ENCODE assay signal across 10 cellular contexts in genomic region chr12:54100588-54100987, GRCh38. TPM values are rescaled to one million over a fixed set of nuclear protein-coding genes. Genes with fewer than 3 reads are reported as not detected.
DNase-seq lines count a peak whose midpoint lies in the region; ATAC-seq, FAIRE-seq and TF ChIP-seq lines count a peak whose summit lies in the region.
"Not testable (repeated sequence)": the region's sequence is repeated elsewhere in the genome, so short reads cannot be mapped to it uniquely, and the experiment has no call there.
"Had no signal": no experiment of that assay in that cellular context is flagged by ENCODE, and none has a peak within 500 bp of the region (broad histone marks: within the 10 kb centered on the region; RNA-seq: fewer than 3 reads in every experiment).

No MANE protein-coding gene starts in this region.

- H3K27ac ChIP-seq in A549; GM12878 (ENCODE audit: control insufficient read depth, insufficient read depth); K562 (ENCODE audit: extremely low read depth, low read depth, low read length); HepG2 (ENCODE audit: extremely low read length, insufficient read depth, low read length): not testable (repeated sequence)

- H3K27me3 ChIP-seq in GM12878 (replicated peaks in 1 of 2; ENCODE audit: control insufficient read depth in 2 of 2, insufficient read depth in 2 of 2, low read length in 1 of 2); K562 (ENCODE audit: control insufficient read depth in 2 of 2, insufficient read depth in 2 of 2, low read length in 2 of 2); HepG2 (ENCODE audit: control insufficient read depth in 1 of 2, insufficient read depth in 2 of 2, low read length in 2 of 2): not testable (repeated sequence)

- not testable (repeated sequence) for H3K36me3 Mint-ChIP-seq in nephron (ENCODE audit: low read depth)

- not testable (repeated sequence) for H3K9me3 ChIP-seq in A549; GM12878 (replicated peaks; ENCODE audit: control insufficient read depth, insufficient read depth, low read length); K562 (replicated peaks; ENCODE audit: control insufficient read depth, insufficient read depth, low read depth, low read length); HepG2 (ENCODE audit: low read length)

- in situ Hi-C loops in GM12878 (cut with MboI); K562 (cut with MboI); HepG2 (cut with HindIII; ENCODE audit: extremely low pct_ligation_motif_present, low pct_unique_long_range_greater_than_20kb): not testable (repeated sequence)

- not testable (repeated sequence) for TF ChIP-seq CTCF in A549 (IDR thresholded peaks at IDR 0.05); GM12878 (IDR thresholded peaks at IDR 0.05 in 2 of 3, conservative IDR thresholded peaks at IDR 0.05 in 1 of 3; ENCODE audit: control insufficient read depth in 2 of 3, extremely low read depth in 1 of 3, insufficient read depth in 1 of 3, low read depth in 3 of 3, low read length in 3 of 3); K562 (IDR thresholded peaks at IDR 0.05 in 2 of 3, conservative IDR thresholded peaks at IDR 0.05 in 1 of 3; ENCODE audit: insufficient read depth in 2 of 3, low read depth in 1 of 3, low read length in 3 of 3); HepG2 (CRISPR knock-in tag; IDR thresholded peaks at IDR 0.05); nephron (IDR thresholded peaks at IDR 0.05; ENCODE audit: unreplicated experiment in 3 of 3)

- H3K4me3 ChIP-seq in A549; GM12878; K562; HepG2 (replicated peaks in 1 of 3; ENCODE audit: insufficient read depth in 1 of 3, low read depth in 2 of 3, low read length in 3 of 3): not testable (repeated sequence)

- FAIRE-seq in A549 (lab: Jason Lieb, UNC); GM12878 (lab: Jason Lieb, UNC); K562 (lab: Jason Lieb, UNC); HepG2 (lab: Jason Lieb, UNC): not testable (repeated sequence)

- POLR2A ChIA-PET in A549 (lab: Yijun Ruan, JAX); GM12878 (lab: Charles Lee); K562 (lab: Yijun Ruan, JAX); HepG2 (lab: Yijun Ruan, JAX): not testable (repeated sequence)

- peaks cover 11% of the 10 kb centered on the region; the same call in 2 of the 3 replicates for H3K4me1 ChIP-seq in A549
- not testable (repeated sequence) for H3K4me1 ChIP-seq in GM12878 (ENCODE audit: control insufficient read depth, insufficient read depth, low read length); K562 (replicated peaks in 1 of 2; ENCODE audit: control insufficient read depth in 2 of 2, insufficient read depth in 2 of 2, low read length in 2 of 2); HepG2 (ENCODE audit: insufficient read depth, low read length)

- CTCF ChIA-PET in A549 (lab: Yijun Ruan, JAX); GM12878 (lab: Yijun Ruan, JAX); K562 (lab: Yijun Ruan, JAX; ENCODE audit: low intra/inter-chr PET ratio); HepG2 (lab: Yijun Ruan, JAX; ENCODE audit: low intra/inter-chr PET ratio, low total read pairs): not testable (repeated sequence)

- not testable (repeated sequence) for H3K4me3 Mint-ChIP-seq in nephron

- ATAC-seq in A549, GM12878, K562, HepG2: not testable (repeated sequence)

- peak overlapping the region; percentile 33 to 87 (median 78) for H3K27ac Mint-ChIP-seq in nephron

- peaks cover 34% of the 10 kb centered on the region for H3K4me1 Mint-ChIP-seq in nephron

- TF ChIP-seq POLR2A in A549 (IDR thresholded peaks at IDR 0.05; ENCODE audit: low read length); GM12878 (IDR thresholded peaks at IDR 0.05; ENCODE audit: low read depth, low read length); K562 (conservative IDR thresholded peaks at IDR 0.05); HepG2 (IDR thresholded peaks at IDR 0.05; ENCODE audit: insufficient read depth in 1 of 2, low read depth in 2 of 2, low read length in 2 of 2): not testable (repeated sequence)

- not testable (repeated sequence) for H3K9me1 ChIP-seq in K562 (ENCODE audit: control insufficient read depth, insufficient read depth, low read length)

- not testable (repeated sequence) for DNase-seq in A549 (ENCODE audit: low read depth in 1 of 2, low spot score in 1 of 2); GM12878 (ENCODE audit: low read depth, low spot score); K562 (ENCODE audit: extremely low read depth in 1 of 4, low spot score in 3 of 4); HepG2 (ENCODE audit: low spot score)

- RAD21 ChIA-PET in GM12878 (lab: Charles Lee; ENCODE audit: unreplicated experiment): not testable (repeated sequence)

- not testable (repeated sequence) for H2AFZ ChIP-seq in GM12878 (ENCODE audit: control insufficient read depth, low read depth, low read length); K562 (ENCODE audit: low read depth, low read length); HepG2 (ENCODE audit: low read length)

- not testable (repeated sequence) for H3K9me3 Mint-ChIP-seq in nephron

- intact Hi-C loops in GM12878 (cut with micrococcal nuclease; ENCODE audit: unreplicated experiment); K562 (cut with micrococcal nuclease); HepG2 (cut with micrococcal nuclease; ENCODE audit: unreplicated experiment): not testable (repeated sequence)

- not testable (repeated sequence) for BruUV-seq in GM12878 (replicated peaks; lab: Mats Ljungman, UMichigan); K562 (replicated peaks; lab: Mats Ljungman, UMichigan); HepG2 (replicated peaks; lab: Mats Ljungman, UMichigan)

- H3K9ac ChIP-seq in GM12878 (ENCODE audit: control insufficient read depth, insufficient read depth, low read length); K562 (ENCODE audit: insufficient read depth in 1 of 2, low read depth in 2 of 2, low read length in 2 of 2); HepG2 (ENCODE audit: insufficient read depth, low read depth, low read length): not testable (repeated sequence)

- 0 out of 3 replicates have a peak overlapping the region, but pooled peaks have one; percentile 37 for H3K4me2 ChIP-seq in A549
- not testable (repeated sequence) for H3K4me2 ChIP-seq in GM12878 (ENCODE audit: control insufficient read depth, insufficient read depth); K562 (ENCODE audit: insufficient read depth, low read length); HepG2 (ENCODE audit: low read depth, low read length)

- not testable (repeated sequence) for TF ChIP-seq RAD21 in A549 (conservative IDR thresholded peaks at IDR 0.05 in 1 of 2, IDR thresholded peaks at IDR 0.05 in 1 of 2); GM12878 (IDR thresholded peaks at IDR 0.05; ENCODE audit: insufficient read depth, low read depth, low read length); K562 (CRISPR knock-in tag; conservative IDR thresholded peaks at IDR 0.05 in 1 of 2, IDR thresholded peaks at IDR 0.05 in 1 of 2); HepG2 (CRISPR knock-in tag; IDR thresholded peaks at IDR 0.05)

- WGBS in A549 (ENCODE audit: missing lambda C conversion rate): 79% methylated on average over 6 of the region's 6 CpGs
- WGBS in GM12878 (ENCODE audit: insufficient coverage, insufficient replicate concordance, low lambda C conversion rate, missing lambda C conversion rate): 26% methylated on average over 6 of the region's 6 CpGs
- 1% methylated on average over 6 of the region's 6 CpGs for WGBS in K562 (ENCODE audit: insufficient coverage, low coverage, missing lambda C conversion rate)
- 35% methylated on average over 6 of the region's 6 CpGs for WGBS in HepG2 (ENCODE audit: low lambda C conversion rate)

- peaks cover 14% of the 10 kb centered on the region for H3K27me3 Mint-ChIP-seq in nephron (ENCODE audit: low read depth)

- not testable (repeated sequence) for H3K36me3 ChIP-seq in GM12878 (ENCODE audit: control insufficient read depth in 2 of 2, insufficient read depth in 2 of 2, low read length in 1 of 2); K562 (ENCODE audit: control insufficient read depth, insufficient read depth, low read length); HepG2 (replicated peaks in 1 of 2; ENCODE audit: control insufficient read depth in 1 of 2, insufficient read depth in 2 of 2, low read length in 2 of 2)

- TF ChIP-seq EP300 in A549 (IDR thresholded peaks at IDR 0.05); GM12878 (IDR thresholded peaks at IDR 0.05; ENCODE audit: borderline replicate concordance in 1 of 2, control insufficient read depth in 1 of 2, low read depth in 2 of 2, low read length in 2 of 2); K562 (IDR thresholded peaks at IDR 0.05; ENCODE audit: low read length); HepG2 (IDR thresholded peaks at IDR 0.05; ENCODE audit: low read depth in 2 of 2, low read length in 2 of 2); HepG2 (CRISPR knock-in tag; IDR thresholded peaks at IDR 0.05; ENCODE audit: borderline replicate concordance): not testable (repeated sequence)

- SMC1A ChIA-PET in GM12878 (lab: Charles Lee; ENCODE audit: uncharacterized antibody, unreplicated experiment): interaction anchor here (0.7 kb wide), 1 partner anchor 65 kb away, joined by 3 read pairs; no protein-coding TSS in a partner anchor

- not testable (repeated sequence) for H4K20me1 ChIP-seq in GM12878 (ENCODE audit: control insufficient read depth, insufficient read depth); K562 (replicated peaks; ENCODE audit: control insufficient read depth, insufficient read depth, low read length); HepG2 (ENCODE audit: insufficient read depth, low read length)

- not testable (repeated sequence) for H3K79me2 ChIP-seq in GM12878 (ENCODE audit: control insufficient read depth, insufficient read depth, low read length); K562 (ENCODE audit: control insufficient read depth, insufficient read depth, low read length); HepG2 (ENCODE audit: insufficient read depth, low read length)

RNA-seq across cellular contexts. Expression of gene HOXC4, which starts 47.0 kb away (rescaled TPM):
- 1.3 and 1.5 TPM in 2 replicates for polyA plus RNA-seq in A549 (2011; rRNA removed)
- 1.6 and 2.0 TPM in 2 replicates for polyA plus RNA-seq in A549 (2012; cell fraction: cytosol; rRNA removed)
- 1.5 and 1.7 TPM in 2 replicates for polyA plus RNA-seq in A549 (2012; cell fraction: nucleus; rRNA removed)
- polyA plus RNA-seq in A549 (2017; fragmentation: RNase III; extraction: RNeasy Plus Mini Kit Qiagen cat#74134 plus additional on column Dnase treatment): 2.8 to 4.0 TPM (median 3.5 TPM) in 3 replicates
- polyA minus RNA-seq in A549 (2011; rRNA and poly(A)+ RNA removed): 0.19 TPM in 1 of 2 replicates, not detected in the other
- 1.8 and 3.0 TPM in 2 replicates for total RNA-seq in GM12878 (2013; cell fraction: nucleolus; rRNA removed)
- 4.7 and 5.1 TPM in 2 replicates for total RNA-seq in GM12878 (2014; rRNA removed)
- total RNA-seq in GM12878 (2014; rRNA removed; fragmentation: Illumina TruSeq; extraction: Trizol): 3.6 and 3.8 TPM in 2 replicates
- total RNA-seq in GM12878 (2021): 11.1 and 11.4 TPM in 2 replicates
- 2.1 TPM for polyA plus RNA-seq in GM12878 (2011; ENCODE audit: low read depth)
- 4.9 and 5.2 TPM in 2 replicates for polyA plus RNA-seq in GM12878 (2011; rRNA removed)
- 4.6 and 4.7 TPM in 2 replicates for polyA plus RNA-seq in GM12878 (2011; cell fraction: cytosol; rRNA removed)
- polyA plus RNA-seq in GM12878 (2011; cell fraction: nucleus; rRNA removed): 10.1 and 15.5 TPM in 2 replicates
- polyA plus RNA-seq in GM12878 (2012): 7.9 and 11.9 TPM in 2 replicates
- 5.8 and 6.3 TPM in 2 replicates for polyA plus RNA-seq in GM12878 (2014; fragmentation: Illumina TruSeq; extraction: Trizol)
- 1 to 10 TPM; 1.0 to 1.8 TPM for polyA plus RNA-seq in GM12878 (2014; fragmentation: Nextera tagmentation; extraction: Ambion mirVana)
- polyA plus RNA-seq in GM12878 (2014; rRNA removed): 7.7 and 10.3 TPM in 2 replicates
- polyA plus RNA-seq in GM12878 (2016; fragmentation: Nextera tagmentation; extraction: Ambion mirVana): 1 to 10 TPM; 1.1 to 1.5 TPM
- polyA minus RNA-seq in GM12878 (2011; rRNA and poly(A)+ RNA removed): 0.37 and 1.8 TPM in 2 replicates
- 0.94 and 1.0 TPM in 2 replicates for polyA minus RNA-seq in GM12878 (2011; cell fraction: cytosol; rRNA and poly(A)+ RNA removed)
- 1.6 and 2.5 TPM in 2 replicates for polyA minus RNA-seq in GM12878 (2011; cell fraction: nucleus; rRNA and poly(A)+ RNA removed)
- 0.40 and 0.51 TPM in 2 replicates for total RNA-seq in K562 (2011; cell fraction: chromatin; rRNA removed; ENCODE audit: low replicate concordance)
- 0.50 TPM in 1 of 2 replicates, not detected in the other for total RNA-seq in K562 (2011; cell fraction: nucleolus; rRNA removed)
- total RNA-seq in K562 (2011; cell fraction: nucleoplasm; rRNA removed): 0.53 TPM in 1 of 2 replicates, not detected in the other
- 0.41 and 0.50 TPM in 2 replicates for total RNA-seq in K562 (2014; rRNA removed)
- total RNA-seq in K562 (2014; rRNA removed; fragmentation: Illumina TruSeq; extraction: Trizol): 0.25 and 0.41 TPM in 2 replicates
- 0.30 and 0.58 TPM in 2 replicates for total RNA-seq in K562 (2015; rRNA removed; fragmentation: Illumina TruSeq; extraction: Trizol)
- 0.75 and 1.1 TPM in 2 replicates for total RNA-seq in K562 (2021)
- polyA plus RNA-seq in K562 (2011; rRNA removed): 0.38 and 0.73 TPM in 2 replicates
- 0.27 and 0.48 TPM in 2 replicates for polyA plus RNA-seq in K562 (2011; cell fraction: cytosol; rRNA removed)
- 1.7 and 2.0 TPM in 2 replicates for polyA plus RNA-seq in K562 (2011; cell fraction: nucleus; rRNA removed)
- polyA plus RNA-seq in K562 (2012): 0.79 and 1.2 TPM in 2 replicates
- 0.36 and 0.71 TPM in 2 replicates for polyA plus RNA-seq in K562 (2014; fragmentation: Illumina TruSeq; extraction: Trizol)
- under 1 TPM in 1 of 2 experiments, not detected in 1; 0.06 TPM for polyA plus RNA-seq in K562 (2014; fragmentation: Nextera tagmentation; extraction: Ambion mirVana)
- polyA plus RNA-seq in K562 (2014; rRNA removed): 0.70 and 1.5 TPM in 2 replicates
- polyA minus RNA-seq in K562 (2011; rRNA and poly(A)+ RNA removed): not detected in 2 replicates
- not detected in 2 replicates for polyA minus RNA-seq in K562 (2011; cell fraction: cytosol; rRNA and poly(A)+ RNA removed)
- 0.44 TPM in 1 of 2 replicates, not detected in the other for polyA minus RNA-seq in K562 (2011; cell fraction: nucleus; rRNA and poly(A)+ RNA removed)
- not detected in 2 replicates for total RNA-seq in HepG2 (2016; rRNA removed; fragmentation: Illumina TruSeq; extraction: Trizol)
- not detected in 2 replicates for total RNA-seq in HepG2 (2016; cell fraction: cytosol; rRNA removed; fragmentation: Illumina TruSeq; extraction: Trizol; ENCODE audit: low read depth)
- not detected in 2 replicates for total RNA-seq in HepG2 (2016; cell fraction: insoluble cytoplasmic fraction; rRNA removed; fragmentation: Illumina TruSeq; extraction: Trizol)
- total RNA-seq in HepG2 (2016; cell fraction: membrane; rRNA removed; fragmentation: Illumina TruSeq; extraction: Trizol): not detected in 2 replicates
- not detected in 2 replicates for total RNA-seq in HepG2 (2016; cell fraction: nucleus; rRNA removed; fragmentation: Illumina TruSeq; extraction: Trizol)
- not detected in 2 replicates for polyA plus RNA-seq in HepG2 (2011; rRNA removed)
- polyA plus RNA-seq in HepG2 (2011; cell fraction: cytosol; rRNA removed): not detected in 2 replicates
- not detected in 2 replicates for polyA plus RNA-seq in HepG2 (2011; cell fraction: nucleus; rRNA removed)
- polyA plus RNA-seq in HepG2 (2012): not detected in 2 replicates
- polyA plus RNA-seq in HepG2 (2016; cell fraction: cytosol; fragmentation: Illumina TruSeq; extraction: Trizol; ENCODE audit: low read depth): not detected in 2 replicates
- polyA plus RNA-seq in HepG2 (2016; cell fraction: insoluble cytoplasmic fraction; fragmentation: Illumina TruSeq; extraction: Trizol; ENCODE audit: low read depth): not detected in 2 replicates
- not detected in 2 replicates for polyA plus RNA-seq in HepG2 (2016; cell fraction: membrane; fragmentation: Illumina TruSeq; extraction: Trizol; ENCODE audit: low read depth)
- not detected in 2 replicates for polyA plus RNA-seq in HepG2 (2016; cell fraction: nucleus; fragmentation: Illumina TruSeq; extraction: Trizol; ENCODE audit: insufficient read depth, low read depth)
- polyA minus RNA-seq in HepG2 (2011; rRNA and poly(A)+ RNA removed; ENCODE audit: low replicate concordance): not detected in 2 replicates
- not detected in 2 replicates for polyA minus RNA-seq in HepG2 (2011; cell fraction: cytosol; rRNA and poly(A)+ RNA removed)
- not detected in 2 replicates for polyA minus RNA-seq in HepG2 (2011; cell fraction: nucleus; rRNA and poly(A)+ RNA removed)
- total RNA-seq: A172; CD4-positive, alpha-beta memory T cell; CD4-positive, alpha-beta T cell had no signal
- polyA plus RNA-seq: AG04450; CD14-positive monocyte; CD4-positive, alpha-beta memory T cell had no signal
